ENCODE assay signal across 21 cellular contexts in the genomic region with DNA sequence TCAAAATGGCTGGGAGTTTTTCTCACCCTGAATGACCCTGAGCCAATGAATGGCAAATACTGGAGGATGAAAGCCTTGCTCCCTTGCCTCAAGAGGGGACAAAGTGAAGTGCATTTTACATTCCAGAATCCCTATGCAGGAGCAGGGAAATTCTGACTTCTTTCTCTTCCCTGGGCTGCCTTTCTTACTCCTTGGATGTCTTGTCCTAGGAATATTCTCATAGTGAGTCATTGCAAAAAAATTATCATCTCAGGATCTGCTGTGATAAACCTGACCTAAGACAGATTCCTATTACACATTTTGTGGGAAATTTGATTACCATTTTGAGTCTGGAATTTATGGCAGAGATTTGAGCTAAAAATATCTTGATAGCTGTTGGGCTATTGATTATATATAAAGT.
A peak's percentile ranks its signal among the peaks of the same experiment; 100 is the strongest.
DNase-seq lines count a peak whose midpoint lies in the region; ATAC-seq and TF ChIP-seq lines count a peak whose summit lies in the region.
"Had no signal": no experiment of that assay in that cellular context is flagged by ENCODE, and none has a peak within 500 bp of the region (broad histone marks: within the 10 kb centered on the region; RNA-seq: fewer than 3 reads in every experiment).

No MANE protein-coding gene starts in this region.

- no peak overlapping the region for H2AFZ ChIP-seq in GM23338
- H2AFZ ChIP-seq: neural progenitor cell had no signal

- TF ChIP-seq CTCF in GM23338 (conservative IDR thresholded peaks at IDR 0.05; ENCODE audit: low read depth in 2 of 2): no peak

- no peaks in the 10 kb centered on the region for H3K4me1 Mint-ChIP-seq in GM23338
- H3K4me1 Mint-ChIP-seq: central memory CD8-positive, alpha-beta T cell; H9; neural progenitor cell had no signal

- no peak overlapping the region for H3K27ac ChIP-seq in GM23338 (ENCODE audit: low read depth)
- peak overlapping the region; percentile 44; the same call in 1 of the 2 replicates for H3K27ac ChIP-seq in SJCRH30
- peak overlapping the region; percentile 38 for H3K27ac ChIP-seq in epithelial cell of prostate
- H3K27ac ChIP-seq: neural progenitor cell had no signal

- H3K9me2 ChIP-seq in GM23338 (ENCODE audit: insufficient read depth): 0 out of 2 replicates have a peak, but pooled peaks cover 8% of the 10 kb centered on the region

- peaks cover 4% of the 10 kb centered on the region; the same call in 2 of the 3 replicates for H3K9me3 Mint-ChIP-seq in GM23338
- H3K9me3 Mint-ChIP-seq: neural progenitor cell had no signal

- no peaks in the 10 kb centered on the region for H3K79me2 ChIP-seq in GM23338 (replicated peaks; ENCODE audit: insufficient read depth)

- no peak overlapping the region for H3K4me3 Mint-ChIP-seq in GM23338
- H3K4me3 Mint-ChIP-seq: activated naive CD8-positive, alpha-beta T cell; central memory CD8-positive, alpha-beta T cell; H9; neural progenitor cell had no signal

- no peaks in the 10 kb centered on the region for H3K36me3 ChIP-seq in GM23338 (ENCODE audit: insufficient read depth)
- H3K36me3 ChIP-seq in SJCRH30: no peaks in the 10 kb centered on the region
- H3K36me3 ChIP-seq: neural progenitor cell had no signal

- DNase-seq in GM23338 (ENCODE audit: low spot score) (peak; percentile 23), SJCRH30 (peak in 1 of 2 experiments; percentile 17), epithelial cell of prostate (ENCODE audit: low read depth, low spot score) (no peak), non-pigmented ciliary epithelial cell (ENCODE audit: low read depth) (peak; percentile 51)
- DNase-seq in stimulated activated CD8-positive, alpha-beta memory T cell treated with anti-CD3 and anti-CD28 coated beads, Interleukin-4, amount 100 ng/mL, for 48 hours: no peak
- no peak for DNase-seq in stimulated activated CD4-positive, alpha-beta T cell treated with anti-CD3 and anti-CD28 coated beads, Interleukin-12 subunit alpha, Interleukin-12 subunit beta, amount 100 ng/mL, for 4 hours
- DNase-seq: activated CD4-positive, alpha-beta T cell treated with anti-CD3 and anti-CD28 coated beads, Interleukin-2, amount 50 U/mL, for 48 hours; activated T-cell treated with anti-CD3 and anti-CD28 coated beads, Interleukin-2, amount 50 U/mL, for 48 hours; AML-193; Calu3; glutamatergic neuron; H9; kidney; NCI-H2029 treated with DMSO at 0.1 percent for 48 hours; NCI-H524 treated with DMSO at 0.1 percent for 48 hours; stimulated activated CD4-positive, alpha-beta T cell treated with anti-CD3 and anti-CD28 coated beads, Interleukin-1b, Interleukin-23, amount 100 ng/mL, for 48 hours had no signal

- H3K4me3 ChIP-seq in GM23338: no peak overlapping the region
- no peak overlapping the region for H3K4me3 ChIP-seq in SJCRH30
- H3K4me3 ChIP-seq: neural progenitor cell had no signal

- H3F3A ChIP-seq in GM23338 (replicated peaks; ENCODE audit: low read depth): no peaks in the 10 kb centered on the region

- H3K27me3 ChIP-seq in GM23338 (ENCODE audit: insufficient read depth) (no peaks in the 10 kb centered on the region), SJCRH30 (no peaks in the 10 kb centered on the region)
- H3K27me3 ChIP-seq: neural progenitor cell had no signal

- peaks cover 2% of the 10 kb centered on the region for H3K27me3 Mint-ChIP-seq in GM23338 (ENCODE audit: insufficient read depth, low read depth, poor library complexity)
- H3K27me3 Mint-ChIP-seq: activated naive CD8-positive, alpha-beta T cell; central memory CD8-positive, alpha-beta T cell had no signal

- H3K4me1 ChIP-seq in GM23338 (ENCODE audit: insufficient read depth) (no peaks in the 10 kb centered on the region), SJCRH30 (peaks cover 12% of the 10 kb centered on the region)
- H3K4me1 ChIP-seq: neural progenitor cell had no signal

- ATAC-seq in GM23338: no peak
- ATAC-seq in HG03045 (IDR thresholded peaks at IDR 0.05; ENCODE audit: unreplicated experiment): no peak
- ATAC-seq in GM19035 (IDR thresholded peaks at IDR 0.05; ENCODE audit: unreplicated experiment): no peak

- no peak overlapping the region for H3K4me2 ChIP-seq in GM23338
- H3K4me2 ChIP-seq: neural progenitor cell had no signal

- H3K9me3 ChIP-seq in SJCRH30 (replicated peaks): no peaks in the 10 kb centered on the region

- H4K20me1 ChIP-seq in GM23338 (replicated peaks; ENCODE audit: insufficient read depth): no peaks in the 10 kb centered on the region

- H3K36me3 Mint-ChIP-seq in GM23338 (ENCODE audit: low read depth): no peaks in the 10 kb centered on the region; the same call in 2 of the 3 replicates
- H3K36me3 Mint-ChIP-seq: activated naive CD8-positive, alpha-beta T cell; neural progenitor cell had no signal

- H3K27ac Mint-ChIP-seq in GM23338: no peak overlapping the region; the same call in 1 of the 2 replicates
- H3K27ac Mint-ChIP-seq: activated naive CD8-positive, alpha-beta T cell; H9; neural progenitor cell had no signal

TF ChIP-seq in GM23338, 12 proteins besides CTCF, POLR2A, EP300 and RAD21 (continues in another document):
- TF ChIP-seq JUNB (IDR thresholded peaks at IDR 0.05; ENCODE audit: unreplicated experiment) (no peak), CREB1 (CRISPR knock-in tag; IDR thresholded peaks at IDR 0.05; ENCODE audit: low read depth) (no peak), ZNF331 (CRISPR knock-in tag; IDR thresholded peaks at IDR 0.05; ENCODE audit: low read depth) (no peak), POLR2AphosphoS5 (IDR thresholded peaks at IDR 0.05; ENCODE audit: low read depth) (no peak), ZNF114 (CRISPR knock-in tag; IDR thresholded peaks at IDR 0.05) (no peak), ETS1 (IDR thresholded peaks at IDR 0.05) (no peak), EZH2 (IDR thresholded peaks at IDR 0.05; ENCODE audit: low read depth, unreplicated experiment) (no peak)
- TF ChIP-seq, protein P1, sequence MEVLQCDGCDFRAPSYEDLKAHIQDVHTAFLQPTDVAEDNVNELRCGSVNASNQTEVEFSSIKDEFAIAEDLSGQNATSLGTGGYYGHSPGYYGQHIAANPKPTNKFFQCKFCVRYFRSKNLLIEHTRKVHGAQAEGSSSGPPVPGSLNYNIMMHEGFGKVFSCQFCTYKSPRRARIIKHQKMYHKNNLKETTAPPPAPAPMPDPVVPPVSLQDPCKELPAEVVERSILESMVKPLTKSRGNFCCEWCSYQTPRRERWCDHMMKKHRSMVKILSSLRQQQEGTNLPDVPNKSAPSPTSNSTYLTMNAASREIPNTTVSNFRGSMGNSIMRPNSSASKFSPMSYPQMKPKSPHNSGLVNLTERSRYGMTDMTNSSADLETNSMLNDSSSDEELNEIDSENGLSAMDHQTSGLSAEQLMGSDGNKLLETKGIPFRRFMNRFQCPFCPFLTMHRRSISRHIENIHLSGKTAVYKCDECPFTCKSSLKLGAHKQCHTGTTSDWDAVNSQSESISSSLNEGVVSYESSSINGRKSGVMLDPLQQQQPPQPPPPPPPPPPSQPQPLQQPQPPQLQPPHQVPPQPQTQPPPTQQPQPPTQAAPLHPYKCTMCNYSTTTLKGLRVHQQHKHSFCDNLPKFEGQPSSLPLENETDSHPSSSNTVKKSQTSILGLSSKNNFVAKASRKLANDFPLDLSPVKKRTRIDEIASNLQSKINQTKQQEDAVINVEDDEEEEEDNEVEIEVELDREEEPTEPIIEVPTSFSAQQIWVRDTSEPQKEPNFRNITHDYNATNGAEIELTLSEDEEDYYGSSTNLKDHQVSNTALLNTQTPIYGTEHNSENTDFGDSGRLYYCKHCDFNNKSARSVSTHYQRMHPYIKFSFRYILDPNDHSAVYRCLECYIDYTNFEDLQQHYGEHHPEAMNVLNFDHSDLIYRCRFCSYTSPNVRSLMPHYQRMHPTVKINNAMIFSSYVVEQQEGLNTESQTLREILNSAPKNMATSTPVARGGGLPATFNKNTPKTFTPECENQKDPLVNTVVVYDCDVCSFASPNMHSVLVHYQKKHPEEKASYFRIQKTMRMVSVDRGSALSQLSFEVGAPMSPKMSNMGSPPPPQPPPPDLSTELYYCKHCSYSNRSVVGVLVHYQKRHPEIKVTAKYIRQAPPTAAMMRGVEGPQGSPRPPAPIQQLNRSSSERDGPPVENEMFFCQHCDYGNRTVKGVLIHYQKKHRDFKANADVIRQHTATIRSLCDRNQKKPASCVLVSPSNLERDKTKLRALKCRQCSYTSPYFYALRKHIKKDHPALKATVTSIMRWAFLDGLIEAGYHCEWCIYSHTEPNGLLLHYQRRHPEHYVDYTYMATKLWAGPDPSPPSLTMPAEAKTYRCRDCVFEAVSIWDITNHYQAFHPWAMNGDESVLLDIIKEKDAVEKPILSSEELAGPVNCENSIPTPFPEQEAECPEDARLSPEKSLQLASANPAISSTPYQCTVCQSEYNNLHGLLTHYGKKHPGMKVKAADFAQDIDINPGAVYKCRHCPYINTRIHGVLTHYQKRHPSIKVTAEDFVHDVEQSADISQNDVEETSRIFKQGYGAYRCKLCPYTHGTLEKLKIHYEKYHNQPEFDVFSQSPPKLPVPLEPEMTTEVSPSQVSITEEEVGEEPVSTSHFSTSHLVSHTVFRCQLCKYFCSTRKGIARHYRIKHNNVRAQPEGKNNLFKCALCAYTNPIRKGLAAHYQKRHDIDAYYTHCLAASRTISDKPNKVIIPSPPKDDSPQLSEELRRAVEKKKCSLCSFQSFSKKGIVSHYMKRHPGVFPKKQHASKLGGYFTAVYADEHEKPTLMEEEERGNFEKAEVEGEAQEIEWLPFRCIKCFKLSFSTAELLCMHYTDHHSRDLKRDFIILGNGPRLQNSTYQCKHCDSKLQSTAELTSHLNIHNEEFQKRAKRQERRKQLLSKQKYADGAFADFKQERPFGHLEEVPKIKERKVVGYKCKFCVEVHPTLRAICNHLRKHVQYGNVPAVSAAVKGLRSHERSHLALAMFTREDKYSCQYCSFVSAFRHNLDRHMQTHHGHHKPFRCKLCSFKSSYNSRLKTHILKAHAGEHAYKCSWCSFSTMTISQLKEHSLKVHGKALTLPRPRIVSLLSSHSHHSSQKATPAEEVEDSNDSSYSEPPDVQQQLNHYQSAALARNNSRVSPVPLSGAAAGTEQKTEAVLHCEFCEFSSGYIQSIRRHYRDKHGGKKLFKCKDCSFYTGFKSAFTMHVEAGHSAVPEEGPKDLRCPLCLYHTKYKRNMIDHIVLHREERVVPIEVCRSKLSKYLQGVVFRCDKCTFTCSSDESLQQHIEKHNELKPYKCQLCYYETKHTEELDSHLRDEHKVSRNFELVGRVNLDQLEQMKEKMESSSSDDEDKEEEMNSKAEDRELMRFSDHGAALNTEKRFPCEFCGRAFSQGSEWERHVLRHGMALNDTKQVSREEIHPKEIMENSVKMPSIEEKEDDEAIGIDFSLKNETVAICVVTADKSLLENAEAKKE (CRISPR knock-in tag; IDR thresholded peaks at IDR 0.05): no peak

Comparison
In these comparisons a context has a peak if more than half of its experiments do, and no peak if none do; other contexts are left out.
1. DNase-seq: peak in GM23338 (single experiment) and non-pigmented ciliary epithelial cell (single experiment); none in epithelial cell of prostate (single experiment), stimulated activated CD8-positive, alpha-beta memory T cell treated with anti-CD3 and anti-CD28 coated beads, Interleukin-4, amount 100 ng/mL, for 48 hours (single experiment) and stimulated activated CD4-positive, alpha-beta T cell treated with anti-CD3 and anti-CD28 coated beads, Interleukin-12 subunit alpha, Interleukin-12 subunit beta, amount 100 ng/mL, for 4 hours (single experiment).